Comparison of ENCODE assay signal across 20 cellular contexts in the genomic region with DNA sequence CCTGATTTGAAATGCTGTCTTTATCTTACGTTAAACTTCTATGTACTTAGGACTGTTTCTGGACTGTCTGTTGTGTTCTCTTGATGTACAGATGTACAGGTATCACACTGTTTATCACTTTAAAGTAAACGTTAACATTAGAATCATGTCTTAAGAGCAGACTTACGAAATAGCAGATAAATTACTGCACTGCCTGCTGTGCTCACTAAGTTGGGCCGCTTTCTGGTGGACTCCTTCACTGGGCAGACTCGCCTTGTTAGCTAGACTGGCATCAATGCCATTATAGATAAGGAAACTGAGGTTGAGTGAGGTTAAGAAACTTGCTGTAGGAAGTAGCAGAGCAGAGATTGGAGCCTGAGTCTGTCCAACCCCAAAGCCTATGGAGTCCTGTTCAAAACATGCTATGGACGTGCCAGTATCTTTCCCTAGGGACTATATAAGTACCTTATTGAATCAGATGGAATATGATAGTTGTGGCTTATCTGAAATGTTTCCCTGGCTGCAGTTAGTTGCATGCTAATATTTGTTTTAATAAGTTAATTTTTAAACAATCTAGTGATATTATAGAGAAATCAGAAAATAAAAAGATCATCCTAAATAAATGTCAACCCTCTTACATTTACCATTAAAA.
"Had no signal": no experiment of that assay in that cellular context is flagged by ENCODE, and none has a peak within 500 bp of the region (broad histone marks: within the 10 kb centered on the region; RNA-seq: fewer than 3 reads in every experiment).

No MANE protein-coding gene starts in this region.

- H3K9me3 ChIP-seq: neutrophil had no signal

- H3K27ac ChIP-seq: dorsolateral prefrontal cortex, epithelial cell of prostate, left ventricle myocardium inferior, neutrophil, upper lobe of right lung had no signal

- H3K4me3 Mint-ChIP-seq: activated naive CD4-positive, alpha-beta T cell treated with anti-CD3 and anti-CD28 coated beads for 36 hours; activated T-cell treated with anti-CD3 and anti-CD28 coated beads, Interleukin-2, amount 50 U/mL, for 4 hours; brain; memory B cell; natural killer cell had no signal

- H3K9me3 Mint-ChIP-seq: activated naive CD4-positive, alpha-beta T cell treated with anti-CD3 and anti-CD28 coated beads for 36 hours; natural killer cell had no signal

- H3K36me3 ChIP-seq: left ventricle myocardium inferior, neutrophil, upper lobe of right lung had no signal

- H3K27me3 ChIP-seq: dorsolateral prefrontal cortex, neutrophil, upper lobe of right lung had no signal

- H3K27ac Mint-ChIP-seq: activated naive CD4-positive, alpha-beta T cell treated with anti-CD3 and anti-CD28 coated beads for 36 hours; brain; memory B cell; natural killer cell had no signal

- H3K36me3 Mint-ChIP-seq: memory B cell, natural killer cell had no signal

- ATAC-seq: activated CD4-positive, CD25-positive, alpha-beta regulatory T cell treated with anti-CD3 and anti-CD28 coated beads, Interleukin-2, amount 50 U/mL, for 24 hours; activated T-cell treated with anti-CD3 and anti-CD28 coated beads, Interleukin-2, amount 50 U/mL, for 4 hours; natural killer cell; upper lobe of right lung had no signal

- H3K4me1 ChIP-seq: left ventricle myocardium inferior, upper lobe of right lung had no signal

- H3K27me3 Mint-ChIP-seq: brain, memory B cell had no signal

- DNase-seq: activated CD4-positive, alpha-beta T cell treated with anti-CD3 and anti-CD28 coated beads, Interleukin-2, amount 50 U/mL, for 4 hours; activated naive CD4-positive, alpha-beta T cell treated with anti-CD3 and anti-CD28 coated beads for 36 hours; activated T-cell treated with anti-CD3 and anti-CD28 coated beads, Interleukin-2, amount 50 U/mL, for 4 hours; anterior cingulate cortex; caudate nucleus; dorsolateral prefrontal cortex; foreskin melanocyte; kidney; left ventricle myocardium inferior; natural killer cell; stimulated activated CD4-positive, alpha-beta T cell treated with anti-CD3 and anti-CD28 coated beads, Interleukin-12 subunit alpha, Interleukin-12 subunit beta, amount 100 ng/mL, for 4 hours; stimulated activated CD4-positive, alpha-beta T cell treated with anti-CD3 and anti-CD28 coated beads, Interleukin-1b, Interleukin-23, amount 100 ng/mL, for 48 hours; stimulated activated CD8-positive, alpha-beta memory T cell treated with anti-CD3 and anti-CD28 coated beads, Interleukin-4, amount 100 ng/mL, for 48 hours; stimulated activated naive CD4-positive, alpha-beta T cell; upper lobe of right lung had no signal

- H3K4me3 ChIP-seq: dorsolateral prefrontal cortex, left ventricle myocardium inferior, upper lobe of right lung had no signal

- H3K4me1 Mint-ChIP-seq: memory B cell, natural killer cell had no signal
